ENCODE assay signal across 38 cellular contexts in genomic region chr9:16639644-16640043, GRCh38.
"Had no signal": no experiment of that assay in that cellular context is flagged by ENCODE, and none has a peak within 500 bp of the region (broad histone marks: within the 10 kb centered on the region; RNA-seq: fewer than 3 reads in every experiment).

No MANE protein-coding gene starts in this region.

- H3K27ac Mint-ChIP-seq: activated naive CD4-positive, alpha-beta T cell treated with anti-CD3 and anti-CD28 coated beads for 36 hours; activated naive CD4-positive, alpha-beta T cell treated with anti-CD3 and anti-CD28 coated beads, Interleukin-2, amount 10 ng/mL, durations not matched to agents 7 days and 5 days; activated naive CD4-positive, alpha-beta T cell treated with anti-CD3 and anti-CD28 coated beads, Interleukin-2, amount 50 U/mL, for 24 hours; activated naive CD4-positive, alpha-beta T cell treated with anti-CD3 and anti-CD28 coated beads, Interleukin-2, amount 50 U/mL, for 72 hours; activated naive CD8-positive, alpha-beta T cell; activated naive CD8-positive, alpha-beta T cell treated with anti-CD3 and anti-CD28 coated beads for 36 hours; activated naive CD8-positive, alpha-beta T cell treated with anti-CD3 and anti-CD28 coated beads, Interleukin-2, amount 10 ng/mL, durations not matched to agents 7 days and 5 days; activated naive CD8-positive, alpha-beta T cell treated with anti-CD3 and anti-CD28 coated beads, Interleukin-2, amount 50 U/mL, for 24 hours; activated T-cell treated with anti-CD3 and anti-CD28 coated beads, Interleukin-2, amount 50 U/mL, for 24 hours; activated T-cell treated with anti-CD3 and anti-CD28 coated beads, Interleukin-2, amount 50 U/mL, for 72 hours; activated T-helper 1 cell treated with anti-CD3 and anti-CD28 coated beads, Interleukin-12 subunit alpha, Interleukin-12 subunit beta, Interleukin-2, Interleukin-4 antibody, amounts not matched to agents 30 ng/mL and 10 ng/mL and 1 ng/mL, durations not matched to agents 14 hours and 24 hours and 36 hours; activated T-helper 17 cell treated with anti-CD3 and anti-CD28 coated beads, Interleukin-2, amount 50 U/mL, for 72 hours; activated T-helper 2 cell treated with anti-CD3 and anti-CD28 coated beads, Interferon-gamma antibody, Interleukin-2, Interleukin-4, amounts not matched to agents 10 μg/mL and 5 μg/mL and 100 μg/mL, durations not matched to agents 14 hours and 24 hours and 36 hours; brain had no signal

- H3K4me1 ChIP-seq: ascending aorta, body of pancreas, breast epithelium had no signal

- H3K9me3 Mint-ChIP-seq: activated naive CD4-positive, alpha-beta T cell treated with anti-CD3 and anti-CD28 coated beads for 36 hours; activated naive CD4-positive, alpha-beta T cell treated with anti-CD3 and anti-CD28 coated beads, Interleukin-2, amount 10 ng/mL, durations not matched to agents 7 days and 5 days; activated naive CD4-positive, alpha-beta T cell treated with anti-CD3 and anti-CD28 coated beads, Interleukin-2, amount 50 U/mL, for 24 hours; activated naive CD4-positive, alpha-beta T cell treated with anti-CD3 and anti-CD28 coated beads, Interleukin-2, amount 50 U/mL, for 72 hours; activated naive CD8-positive, alpha-beta T cell treated with anti-CD3 and anti-CD28 coated beads for 36 hours; activated naive CD8-positive, alpha-beta T cell treated with anti-CD3 and anti-CD28 coated beads, Interleukin-2, amount 10 ng/mL, durations not matched to agents 7 days and 5 days; activated T-cell treated with anti-CD3 and anti-CD28 coated beads, Interleukin-2, amount 50 U/mL, for 4 hours; activated T-cell treated with anti-CD3 and anti-CD28 coated beads, Interleukin-2, amount 50 U/mL, for 72 hours; activated T-helper 1 cell treated with anti-CD3 and anti-CD28 coated beads, Interleukin-12 subunit alpha, Interleukin-12 subunit beta, Interleukin-2, Interleukin-4 antibody, amounts not matched to agents 30 ng/mL and 10 ng/mL and 1 ng/mL, durations not matched to agents 14 hours and 24 hours and 36 hours; activated T-helper 17 cell treated with anti-CD3 and anti-CD28 coated beads, Interleukin-2, amount 50 U/mL, for 72 hours; brain; central memory CD8-positive, alpha-beta T cell had no signal

- H3K4me3 Mint-ChIP-seq: activated naive CD4-positive, alpha-beta T cell treated with anti-CD3 and anti-CD28 coated beads for 36 hours; activated naive CD4-positive, alpha-beta T cell treated with anti-CD3 and anti-CD28 coated beads, Interleukin-2, amount 10 ng/mL, durations not matched to agents 7 days and 5 days; activated naive CD4-positive, alpha-beta T cell treated with anti-CD3 and anti-CD28 coated beads, Interleukin-2, amount 50 U/mL, for 24 hours; activated naive CD8-positive, alpha-beta T cell; activated naive CD8-positive, alpha-beta T cell treated with anti-CD3 and anti-CD28 coated beads for 36 hours; activated naive CD8-positive, alpha-beta T cell treated with anti-CD3 and anti-CD28 coated beads, Interleukin-2, amount 10 ng/mL, durations not matched to agents 7 days and 5 days; activated naive CD8-positive, alpha-beta T cell treated with anti-CD3 and anti-CD28 coated beads, Interleukin-2, amount 50 U/mL, for 24 hours; activated T-cell treated with anti-CD3 and anti-CD28 coated beads, Interleukin-2, amount 50 U/mL, for 24 hours; activated T-cell treated with anti-CD3 and anti-CD28 coated beads, Interleukin-2, amount 50 U/mL, for 4 hours; activated T-cell treated with anti-CD3 and anti-CD28 coated beads, Interleukin-2, amount 50 U/mL, for 72 hours; activated T-helper 1 cell treated with anti-CD3 and anti-CD28 coated beads, Interleukin-12 subunit alpha, Interleukin-12 subunit beta, Interleukin-2, Interleukin-4 antibody, amounts not matched to agents 30 ng/mL and 10 ng/mL and 1 ng/mL, durations not matched to agents 14 hours and 24 hours and 36 hours; activated T-helper 17 cell treated with anti-CD3 and anti-CD28 coated beads, Interleukin-2, amount 50 U/mL, for 72 hours; brain; central memory CD8-positive, alpha-beta T cell had no signal

- H3K27me3 ChIP-seq: adrenal gland, ascending aorta, body of pancreas, brain microvascular endothelial cell, breast epithelium had no signal

- H3K9me3 ChIP-seq: ascending aorta, body of pancreas, breast epithelium had no signal

- H3K36me3 Mint-ChIP-seq: activated naive CD4-positive, alpha-beta T cell treated with anti-CD3 and anti-CD28 coated beads, Interleukin-2, amount 10 ng/mL, durations not matched to agents 7 days and 5 days; activated naive CD4-positive, alpha-beta T cell treated with anti-CD3 and anti-CD28 coated beads, Interleukin-2, amount 50 U/mL, for 24 hours; activated naive CD4-positive, alpha-beta T cell treated with anti-CD3 and anti-CD28 coated beads, Interleukin-2, amount 50 U/mL, for 72 hours; activated naive CD8-positive, alpha-beta T cell; activated naive CD8-positive, alpha-beta T cell treated with anti-CD3 and anti-CD28 coated beads for 36 hours; activated naive CD8-positive, alpha-beta T cell treated with anti-CD3 and anti-CD28 coated beads, Interleukin-2, amount 10 ng/mL, durations not matched to agents 7 days and 5 days; brain had no signal

- ATAC-seq: activated naive CD4-positive, alpha-beta T cell treated with anti-CD3 and anti-CD28 coated beads, Interleukin-2, amount 50 U/mL, for 72 hours; activated naive CD8-positive, alpha-beta T cell treated with anti-CD3 and anti-CD28 coated beads, Interleukin-2, amount 50 U/mL, for 24 hours; activated T-cell treated with anti-CD3 and anti-CD28 coated beads, Interleukin-2, amount 50 U/mL, for 4 hours; activated T-cell treated with anti-CD3 and anti-CD28 coated beads, Interleukin-2, amount 50 U/mL, for 72 hours; activated T-helper 17 cell treated with anti-CD3 and anti-CD28 coated beads, Interleukin-2, amount 50 U/mL, for 72 hours; body of pancreas had no signal

- H3K36me3 ChIP-seq: adrenal gland, ascending aorta, brain microvascular endothelial cell, cardiac muscle cell had no signal

- H3K27ac ChIP-seq: adrenal gland, ascending aorta, body of pancreas, brain microvascular endothelial cell, breast epithelium, cardiac muscle cell had no signal

- DNase-seq: activated effector memory CD4-positive, alpha-beta T cell treated with anti-CD3 and anti-CD28 coated beads, Interleukin-2, amount 50 U/mL, for 16 hours; activated effector memory CD4-positive, alpha-beta T cell treated with Interleukin-2 at 50 U/mL for 16 hours; activated gamma-delta T cell; activated gamma-delta T cell treated with Interleukin-2 at 50 U/mL for 16 hours; activated naive CD4-positive, alpha-beta T cell; activated naive CD4-positive, alpha-beta T cell treated with anti-CD3 and anti-CD28 coated beads for 36 hours; activated naive CD4-positive, alpha-beta T cell treated with anti-CD3 and anti-CD28 coated beads, Interleukin-2, amount 10 ng/mL, durations not matched to agents 7 days and 5 days; activated naive CD4-positive, alpha-beta T cell treated with anti-CD3 and anti-CD28 coated beads, Interleukin-2, amount 50 U/mL, for 16 hours; activated naive CD4-positive, alpha-beta T cell treated with Interleukin-2 at 50 U/mL for 16 hours; activated naive CD8-positive, alpha-beta T cell treated with anti-CD3 and anti-CD28 coated beads for 36 hours; activated naive CD8-positive, alpha-beta T cell treated with anti-CD3 and anti-CD28 coated beads, Interleukin-2, amount 10 ng/mL, durations not matched to agents 7 days and 5 days; activated naive CD8-positive, alpha-beta T cell treated with anti-CD3 and anti-CD28 coated beads, Interleukin-2, amount 50 U/mL, for 24 hours; activated T-cell treated with anti-CD3 and anti-CD28 coated beads, Interleukin-2, amount 50 U/mL, for 1 hour; activated T-cell treated with anti-CD3 and anti-CD28 coated beads, Interleukin-2, amount 50 U/mL, for 24 hours; activated T-cell treated with anti-CD3 and anti-CD28 coated beads, Interleukin-2, amount 50 U/mL, for 4 hours; activated T-cell treated with anti-CD3 and anti-CD28 coated beads, Interleukin-2, amount 50 U/mL, for 48 hours; activated T-cell treated with anti-CD3 and anti-CD28 coated beads, Interleukin-2, amount 50 U/mL, for 72 hours; adrenal gland; amniotic stem cell; amygdala; anterior cingulate cortex; aorta; body of pancreas; brain microvascular endothelial cell; caudate nucleus; central memory CD4-positive, alpha-beta T cell; cerebellar nuclear complex had no signal

- H3K4me1 Mint-ChIP-seq: activated naive CD4-positive, alpha-beta T cell treated with anti-CD3 and anti-CD28 coated beads, Interleukin-2, amount 10 ng/mL, durations not matched to agents 7 days and 5 days; activated naive CD4-positive, alpha-beta T cell treated with anti-CD3 and anti-CD28 coated beads, Interleukin-2, amount 50 U/mL, for 24 hours; activated naive CD8-positive, alpha-beta T cell treated with anti-CD3 and anti-CD28 coated beads for 36 hours; activated naive CD8-positive, alpha-beta T cell treated with anti-CD3 and anti-CD28 coated beads, Interleukin-2, amount 10 ng/mL, durations not matched to agents 7 days and 5 days; activated naive CD8-positive, alpha-beta T cell treated with anti-CD3 and anti-CD28 coated beads, Interleukin-2, amount 50 U/mL, for 24 hours; activated T-helper 17 cell treated with anti-CD3 and anti-CD28 coated beads, Interleukin-2, amount 50 U/mL, for 72 hours; central memory CD8-positive, alpha-beta T cell had no signal

- H3K4me3 ChIP-seq: adrenal gland, ascending aorta, body of pancreas, breast epithelium, cardiac muscle cell had no signal

- H3K27me3 Mint-ChIP-seq: activated naive CD4-positive, alpha-beta T cell treated with anti-CD3 and anti-CD28 coated beads, Interleukin-2, amount 10 ng/mL, durations not matched to agents 7 days and 5 days; activated naive CD4-positive, alpha-beta T cell treated with anti-CD3 and anti-CD28 coated beads, Interleukin-2, amount 50 U/mL, for 24 hours; activated naive CD8-positive, alpha-beta T cell treated with anti-CD3 and anti-CD28 coated beads for 36 hours; activated naive CD8-positive, alpha-beta T cell treated with anti-CD3 and anti-CD28 coated beads, Interleukin-2, amount 10 ng/mL, durations not matched to agents 7 days and 5 days; activated T-cell treated with anti-CD3 and anti-CD28 coated beads, Interleukin-2, amount 50 U/mL, for 24 hours; activated T-helper 17 cell treated with anti-CD3 and anti-CD28 coated beads, Interleukin-2, amount 50 U/mL, for 72 hours; central memory CD8-positive, alpha-beta T cell had no signal
